In the genomic region with DNA sequence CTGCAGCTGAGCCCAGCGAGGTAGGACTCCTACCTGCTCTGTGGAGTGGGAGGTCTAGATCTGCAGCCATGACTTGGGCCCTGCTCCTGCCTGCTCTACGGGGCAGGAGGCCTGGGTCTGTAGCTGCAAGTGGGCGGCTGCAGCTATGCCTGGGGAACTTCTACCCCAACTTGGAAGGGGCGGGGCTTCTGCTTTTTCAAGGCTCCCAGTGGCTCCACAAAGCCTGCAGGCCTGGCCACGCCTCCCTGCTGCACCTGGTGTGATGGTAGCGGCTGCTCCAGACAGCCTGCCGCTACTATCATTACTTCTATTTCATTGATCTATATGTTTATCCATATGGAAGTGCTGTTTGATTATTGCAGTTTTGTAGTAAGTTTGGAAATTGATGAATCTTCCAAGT, we compare ENCODE assay signal across 1 cellular context.
TF ChIP-seq lines count a peak whose summit lies in the region.

No MANE protein-coding gene starts in this region.

TF ChIP-seq in GM23338, 12 proteins besides CTCF, POLR2A, EP300 and RAD21 (continued from another document):
- TF ChIP-seq, protein P1, sequence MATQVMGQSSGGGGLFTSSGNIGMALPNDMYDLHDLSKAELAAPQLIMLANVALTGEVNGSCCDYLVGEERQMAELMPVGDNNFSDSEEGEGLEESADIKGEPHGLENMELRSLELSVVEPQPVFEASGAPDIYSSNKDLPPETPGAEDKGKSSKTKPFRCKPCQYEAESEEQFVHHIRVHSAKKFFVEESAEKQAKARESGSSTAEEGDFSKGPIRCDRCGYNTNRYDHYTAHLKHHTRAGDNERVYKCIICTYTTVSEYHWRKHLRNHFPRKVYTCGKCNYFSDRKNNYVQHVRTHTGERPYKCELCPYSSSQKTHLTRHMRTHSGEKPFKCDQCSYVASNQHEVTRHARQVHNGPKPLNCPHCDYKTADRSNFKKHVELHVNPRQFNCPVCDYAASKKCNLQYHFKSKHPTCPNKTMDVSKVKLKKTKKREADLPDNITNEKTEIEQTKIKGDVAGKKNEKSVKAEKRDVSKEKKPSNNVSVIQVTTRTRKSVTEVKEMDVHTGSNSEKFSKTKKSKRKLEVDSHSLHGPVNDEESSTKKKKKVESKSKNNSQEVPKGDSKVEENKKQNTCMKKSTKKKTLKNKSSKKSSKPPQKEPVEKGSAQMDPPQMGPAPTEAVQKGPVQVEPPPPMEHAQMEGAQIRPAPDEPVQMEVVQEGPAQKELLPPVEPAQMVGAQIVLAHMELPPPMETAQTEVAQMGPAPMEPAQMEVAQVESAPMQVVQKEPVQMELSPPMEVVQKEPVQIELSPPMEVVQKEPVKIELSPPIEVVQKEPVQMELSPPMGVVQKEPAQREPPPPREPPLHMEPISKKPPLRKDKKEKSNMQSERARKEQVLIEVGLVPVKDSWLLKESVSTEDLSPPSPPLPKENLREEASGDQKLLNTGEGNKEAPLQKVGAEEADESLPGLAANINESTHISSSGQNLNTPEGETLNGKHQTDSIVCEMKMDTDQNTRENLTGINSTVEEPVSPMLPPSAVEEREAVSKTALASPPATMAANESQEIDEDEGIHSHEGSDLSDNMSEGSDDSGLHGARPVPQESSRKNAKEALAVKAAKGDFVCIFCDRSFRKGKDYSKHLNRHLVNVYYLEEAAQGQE (IDR thresholded peaks at IDR 0.05; ENCODE audit: unreplicated experiment), result no peak
- TF ChIP-seq EZH2 (IDR thresholded peaks at IDR 0.05; ENCODE audit: low read depth, unreplicated experiment), result no peak
- TF ChIP-seq ZNF331 (CRISPR knock-in tag; IDR thresholded peaks at IDR 0.05; ENCODE audit: low read depth), result no peak
- TF ChIP-seq POLR2AphosphoS5 (IDR thresholded peaks at IDR 0.05; ENCODE audit: low read depth), result no peak
